ENCODE assay signal across 1 cellular context in genomic region chr5:25489834-25490538, GRCh38.
TF ChIP-seq lines count a peak whose summit lies in the region.

No MANE protein-coding gene starts in this region.

TF ChIP-seq in GM23338, 12 proteins besides CTCF, POLR2A, EP300 and RAD21:
- TF ChIP-seq, protein P1, sequence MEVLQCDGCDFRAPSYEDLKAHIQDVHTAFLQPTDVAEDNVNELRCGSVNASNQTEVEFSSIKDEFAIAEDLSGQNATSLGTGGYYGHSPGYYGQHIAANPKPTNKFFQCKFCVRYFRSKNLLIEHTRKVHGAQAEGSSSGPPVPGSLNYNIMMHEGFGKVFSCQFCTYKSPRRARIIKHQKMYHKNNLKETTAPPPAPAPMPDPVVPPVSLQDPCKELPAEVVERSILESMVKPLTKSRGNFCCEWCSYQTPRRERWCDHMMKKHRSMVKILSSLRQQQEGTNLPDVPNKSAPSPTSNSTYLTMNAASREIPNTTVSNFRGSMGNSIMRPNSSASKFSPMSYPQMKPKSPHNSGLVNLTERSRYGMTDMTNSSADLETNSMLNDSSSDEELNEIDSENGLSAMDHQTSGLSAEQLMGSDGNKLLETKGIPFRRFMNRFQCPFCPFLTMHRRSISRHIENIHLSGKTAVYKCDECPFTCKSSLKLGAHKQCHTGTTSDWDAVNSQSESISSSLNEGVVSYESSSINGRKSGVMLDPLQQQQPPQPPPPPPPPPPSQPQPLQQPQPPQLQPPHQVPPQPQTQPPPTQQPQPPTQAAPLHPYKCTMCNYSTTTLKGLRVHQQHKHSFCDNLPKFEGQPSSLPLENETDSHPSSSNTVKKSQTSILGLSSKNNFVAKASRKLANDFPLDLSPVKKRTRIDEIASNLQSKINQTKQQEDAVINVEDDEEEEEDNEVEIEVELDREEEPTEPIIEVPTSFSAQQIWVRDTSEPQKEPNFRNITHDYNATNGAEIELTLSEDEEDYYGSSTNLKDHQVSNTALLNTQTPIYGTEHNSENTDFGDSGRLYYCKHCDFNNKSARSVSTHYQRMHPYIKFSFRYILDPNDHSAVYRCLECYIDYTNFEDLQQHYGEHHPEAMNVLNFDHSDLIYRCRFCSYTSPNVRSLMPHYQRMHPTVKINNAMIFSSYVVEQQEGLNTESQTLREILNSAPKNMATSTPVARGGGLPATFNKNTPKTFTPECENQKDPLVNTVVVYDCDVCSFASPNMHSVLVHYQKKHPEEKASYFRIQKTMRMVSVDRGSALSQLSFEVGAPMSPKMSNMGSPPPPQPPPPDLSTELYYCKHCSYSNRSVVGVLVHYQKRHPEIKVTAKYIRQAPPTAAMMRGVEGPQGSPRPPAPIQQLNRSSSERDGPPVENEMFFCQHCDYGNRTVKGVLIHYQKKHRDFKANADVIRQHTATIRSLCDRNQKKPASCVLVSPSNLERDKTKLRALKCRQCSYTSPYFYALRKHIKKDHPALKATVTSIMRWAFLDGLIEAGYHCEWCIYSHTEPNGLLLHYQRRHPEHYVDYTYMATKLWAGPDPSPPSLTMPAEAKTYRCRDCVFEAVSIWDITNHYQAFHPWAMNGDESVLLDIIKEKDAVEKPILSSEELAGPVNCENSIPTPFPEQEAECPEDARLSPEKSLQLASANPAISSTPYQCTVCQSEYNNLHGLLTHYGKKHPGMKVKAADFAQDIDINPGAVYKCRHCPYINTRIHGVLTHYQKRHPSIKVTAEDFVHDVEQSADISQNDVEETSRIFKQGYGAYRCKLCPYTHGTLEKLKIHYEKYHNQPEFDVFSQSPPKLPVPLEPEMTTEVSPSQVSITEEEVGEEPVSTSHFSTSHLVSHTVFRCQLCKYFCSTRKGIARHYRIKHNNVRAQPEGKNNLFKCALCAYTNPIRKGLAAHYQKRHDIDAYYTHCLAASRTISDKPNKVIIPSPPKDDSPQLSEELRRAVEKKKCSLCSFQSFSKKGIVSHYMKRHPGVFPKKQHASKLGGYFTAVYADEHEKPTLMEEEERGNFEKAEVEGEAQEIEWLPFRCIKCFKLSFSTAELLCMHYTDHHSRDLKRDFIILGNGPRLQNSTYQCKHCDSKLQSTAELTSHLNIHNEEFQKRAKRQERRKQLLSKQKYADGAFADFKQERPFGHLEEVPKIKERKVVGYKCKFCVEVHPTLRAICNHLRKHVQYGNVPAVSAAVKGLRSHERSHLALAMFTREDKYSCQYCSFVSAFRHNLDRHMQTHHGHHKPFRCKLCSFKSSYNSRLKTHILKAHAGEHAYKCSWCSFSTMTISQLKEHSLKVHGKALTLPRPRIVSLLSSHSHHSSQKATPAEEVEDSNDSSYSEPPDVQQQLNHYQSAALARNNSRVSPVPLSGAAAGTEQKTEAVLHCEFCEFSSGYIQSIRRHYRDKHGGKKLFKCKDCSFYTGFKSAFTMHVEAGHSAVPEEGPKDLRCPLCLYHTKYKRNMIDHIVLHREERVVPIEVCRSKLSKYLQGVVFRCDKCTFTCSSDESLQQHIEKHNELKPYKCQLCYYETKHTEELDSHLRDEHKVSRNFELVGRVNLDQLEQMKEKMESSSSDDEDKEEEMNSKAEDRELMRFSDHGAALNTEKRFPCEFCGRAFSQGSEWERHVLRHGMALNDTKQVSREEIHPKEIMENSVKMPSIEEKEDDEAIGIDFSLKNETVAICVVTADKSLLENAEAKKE (CRISPR knock-in tag; IDR thresholded peaks at IDR 0.05) = no peak
- TF ChIP-seq ZNF114 (CRISPR knock-in tag; IDR thresholded peaks at IDR 0.05) = no peak
- no peak for TF ChIP-seq NANOG (IDR thresholded peaks at IDR 0.05; ENCODE audit: borderline replicate concordance)
- TF ChIP-seq POLR2AphosphoS5 (IDR thresholded peaks at IDR 0.05; ENCODE audit: low read depth) = no peak
- TF ChIP-seq, protein P2, sequence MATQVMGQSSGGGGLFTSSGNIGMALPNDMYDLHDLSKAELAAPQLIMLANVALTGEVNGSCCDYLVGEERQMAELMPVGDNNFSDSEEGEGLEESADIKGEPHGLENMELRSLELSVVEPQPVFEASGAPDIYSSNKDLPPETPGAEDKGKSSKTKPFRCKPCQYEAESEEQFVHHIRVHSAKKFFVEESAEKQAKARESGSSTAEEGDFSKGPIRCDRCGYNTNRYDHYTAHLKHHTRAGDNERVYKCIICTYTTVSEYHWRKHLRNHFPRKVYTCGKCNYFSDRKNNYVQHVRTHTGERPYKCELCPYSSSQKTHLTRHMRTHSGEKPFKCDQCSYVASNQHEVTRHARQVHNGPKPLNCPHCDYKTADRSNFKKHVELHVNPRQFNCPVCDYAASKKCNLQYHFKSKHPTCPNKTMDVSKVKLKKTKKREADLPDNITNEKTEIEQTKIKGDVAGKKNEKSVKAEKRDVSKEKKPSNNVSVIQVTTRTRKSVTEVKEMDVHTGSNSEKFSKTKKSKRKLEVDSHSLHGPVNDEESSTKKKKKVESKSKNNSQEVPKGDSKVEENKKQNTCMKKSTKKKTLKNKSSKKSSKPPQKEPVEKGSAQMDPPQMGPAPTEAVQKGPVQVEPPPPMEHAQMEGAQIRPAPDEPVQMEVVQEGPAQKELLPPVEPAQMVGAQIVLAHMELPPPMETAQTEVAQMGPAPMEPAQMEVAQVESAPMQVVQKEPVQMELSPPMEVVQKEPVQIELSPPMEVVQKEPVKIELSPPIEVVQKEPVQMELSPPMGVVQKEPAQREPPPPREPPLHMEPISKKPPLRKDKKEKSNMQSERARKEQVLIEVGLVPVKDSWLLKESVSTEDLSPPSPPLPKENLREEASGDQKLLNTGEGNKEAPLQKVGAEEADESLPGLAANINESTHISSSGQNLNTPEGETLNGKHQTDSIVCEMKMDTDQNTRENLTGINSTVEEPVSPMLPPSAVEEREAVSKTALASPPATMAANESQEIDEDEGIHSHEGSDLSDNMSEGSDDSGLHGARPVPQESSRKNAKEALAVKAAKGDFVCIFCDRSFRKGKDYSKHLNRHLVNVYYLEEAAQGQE (IDR thresholded peaks at IDR 0.05; ENCODE audit: unreplicated experiment) = no peak
- TF ChIP-seq ZNF331 (CRISPR knock-in tag; IDR thresholded peaks at IDR 0.05; ENCODE audit: low read depth) = no peak
- TF ChIP-seq CREB1 (CRISPR knock-in tag; IDR thresholded peaks at IDR 0.05; ENCODE audit: low read depth) = no peak
- TF ChIP-seq STAT1 (IDR thresholded peaks at IDR 0.05; ENCODE audit: unreplicated experiment) = no peak
- TF ChIP-seq, protein P3, sequence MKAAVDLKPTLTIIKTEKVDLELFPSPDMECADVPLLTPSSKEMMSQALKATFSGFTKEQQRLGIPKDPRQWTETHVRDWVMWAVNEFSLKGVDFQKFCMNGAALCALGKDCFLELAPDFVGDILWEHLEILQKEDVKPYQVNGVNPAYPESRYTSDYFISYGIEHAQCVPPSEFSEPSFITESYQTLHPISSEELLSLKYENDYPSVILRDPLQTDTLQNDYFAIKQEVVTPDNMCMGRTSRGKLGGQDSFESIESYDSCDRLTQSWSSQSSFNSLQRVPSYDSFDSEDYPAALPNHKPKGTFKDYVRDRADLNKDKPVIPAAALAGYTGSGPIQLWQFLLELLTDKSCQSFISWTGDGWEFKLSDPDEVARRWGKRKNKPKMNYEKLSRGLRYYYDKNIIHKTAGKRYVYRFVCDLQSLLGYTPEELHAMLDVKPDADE (IDR thresholded peaks at IDR 0.05) = no peak
- TF ChIP-seq EZH2phosphoT487 (IDR thresholded peaks at IDR 0.05; ENCODE audit: unreplicated experiment) = no peak
- TF ChIP-seq EZH2 (IDR thresholded peaks at IDR 0.05; ENCODE audit: low read depth, unreplicated experiment) = no peak
- no peak for TF ChIP-seq JUNB (IDR thresholded peaks at IDR 0.05; ENCODE audit: unreplicated experiment)
